Comparison of ENCODE assay signal across 10 cellular contexts in genomic region chr17:17151055-17151454, GRCh38. TPM values are rescaled to one million over a fixed set of nuclear protein-coding genes. Genes with fewer than 3 reads are reported as not detected.
DNase-seq lines count a peak whose midpoint lies in the region; ATAC-seq and TF ChIP-seq lines count a peak whose summit lies in the region.
"Had no signal": no experiment of that assay in that cellular context is flagged by ENCODE, and none has a peak within 500 bp of the region (broad histone marks: within the 10 kb centered on the region; RNA-seq: fewer than 3 reads in every experiment).

No MANE protein-coding gene starts in this region.

- ATAC-seq in body of pancreas, result no peak
- no peak for ATAC-seq in right lobe of liver

- H2AFZ ChIP-seq in GM23248, result no peak overlapping the region

- intact Hi-C loops in body of pancreas (cut with DNase I), result no loop called here
- intact Hi-C loops in right lobe of liver (cut with DNase I), result no loop called here

- H3K27ac ChIP-seq in GM23248, result peak overlapping the region; percentile 92
- H3K27ac ChIP-seq in body of pancreas, result no peak overlapping the region
- H3K27ac ChIP-seq in right lobe of liver, result peak overlapping the region in 1 of 3 donors; percentile 46

- H3K9ac ChIP-seq in GM23248, result peak overlapping the region; percentile 68

- H3K36me3 ChIP-seq in GM23248 (ENCODE audit: low read depth) (peaks cover 39% of the 10 kb centered on the region), body of pancreas (replicated peaks in 1 of 2; ENCODE audit: insufficient read depth in 1 of 2, low read depth in 2 of 2) (peaks cover 0 to 17% of the 10 kb centered on the region in 2 donors), right lobe of liver (peaks cover 0 to 42% (median 12%) of the 10 kb centered on the region in 4 donors)

- no peaks in the 10 kb centered on the region for H4K20me1 ChIP-seq in GM23248 (ENCODE audit: insufficient read depth)

- 48 to 52% methylated on average over 5 of the region's 5 CpGs for WGBS in GM23248 (ENCODE audit: low coverage in 1 of 2, low lambda C conversion rate in 2 of 2, missing lambda C conversion rate in 2 of 2), 2 experiments
- 88 to 95% methylated on average over 5 of the region's 5 CpGs for WGBS in body of pancreas, 2 donors
- 86% methylated on average over 2 of the region's 5 CpGs for WGBS in right lobe of liver (ENCODE audit: insufficient coverage, low coverage, low lambda C conversion rate, missing lambda C conversion rate)

- DNase-seq in ACHN, result peak; percentile 94
- DNase-seq in GM23248, result peak; percentile 93
- peak; percentile 86 for DNase-seq in amniotic epithelial cell (ENCODE audit: low read depth)
- peak; percentile 32 for DNase-seq in kidney glomerular epithelial cell (lab: John Stamatoyannopoulos, UW)
- no peak for DNase-seq in body of pancreas
- DNase-seq in HT-29 (ENCODE audit: low spot score), result no peak
- no peak for DNase-seq in NCI-H146 (lab: John Stamatoyannopoulos, UW)
- DNase-seq in right lobe of liver, result no peak
- DNase-seq: activated naive CD8-positive, alpha-beta T cell treated with anti-CD3 and anti-CD28 coated beads, Interleukin-2, amount 10 ng/mL, durations not matched to agents 7 days and 5 days had no signal

- H3K4me1 ChIP-seq in GM23248 (ENCODE audit: insufficient read depth), result peaks cover 49% of the 10 kb centered on the region
- H3K4me1 ChIP-seq in body of pancreas, result no peaks in the 10 kb centered on the region
- peaks cover 0 to 33% (median 15%) of the 10 kb centered on the region in 4 donors for H3K4me1 ChIP-seq in right lobe of liver

- peak overlapping the region; percentile 25 for H3K4me2 ChIP-seq in GM23248 (ENCODE audit: unreplicated experiment)

- H3K27me3 ChIP-seq in GM23248 (replicated peaks; ENCODE audit: insufficient read depth), result no peaks in the 10 kb centered on the region
- no peaks in the 10 kb centered on the region for H3K27me3 ChIP-seq in body of pancreas
- no peaks in the 10 kb centered on the region for H3K27me3 ChIP-seq in right lobe of liver

- in situ Hi-C loops in ACHN (cut with HindIII; ENCODE audit: low pct_ligation_motif_present, low pct_unique_long_range_greater_than_20kb, low sequenced_read_pairs) (no loop called here), GM23248 (cut with MboI) (loop anchor here (10.0 kb wide), 1 partner anchor 56 kb away; no protein-coding TSS in a partner anchor)

- TF ChIP-seq CTCF in body of pancreas (IDR thresholded peaks at IDR 0.05) (no peak), right lobe of liver (IDR thresholded peaks at IDR 0.05) (no peak)

- H3K79me2 ChIP-seq in GM23248 (ENCODE audit: insufficient read depth), result peaks cover 16% of the 10 kb centered on the region

- H3F3A ChIP-seq in GM23248 (ENCODE audit: insufficient read depth), result peaks cover 76% of the 10 kb centered on the region

- no peaks in the 10 kb centered on the region for H3K9me3 ChIP-seq in GM23248 (ENCODE audit: low read depth)
- no peaks in the 10 kb centered on the region for H3K9me3 ChIP-seq in body of pancreas
- no peaks in the 10 kb centered on the region for H3K9me3 ChIP-seq in right lobe of liver

- no peaks in the 10 kb centered on the region for H3K9me2 ChIP-seq in GM23248 (ENCODE audit: insufficient read depth)

- TF ChIP-seq POLR2A in body of pancreas (IDR thresholded peaks at IDR 0.05) (no peak), right lobe of liver (IDR thresholded peaks at IDR 0.05) (no peak)

- H3K4me3 ChIP-seq in GM23248, result no peak overlapping the region; the same call in 1 of the 2 replicates
- H3K4me3 ChIP-seq in body of pancreas, result no peak overlapping the region
- H3K4me3 ChIP-seq in right lobe of liver, result no peak overlapping the region
- H3K4me3 ChIP-seq: lung had no signal

RNA-seq across cellular contexts. Expression of gene PLD6, which starts 55.1 kb away (rescaled TPM):
- total RNA-seq in GM23248 (2014; rRNA removed; shearing (Covaris generic)), result 0.65 and 2.0 TPM in 2 replicates
- polyA plus RNA-seq in GM23248 (2016; fragmentation: Nextera tagmentation; extraction: Ambion mirVana), result 0.85 and 1.0 TPM in 2 replicates
- total RNA-seq in body of pancreas, result 1 to 10 TPM; 3.6 to 6.6 TPM
- total RNA-seq in HT-29 (2014; rRNA removed; shearing (Covaris generic)), result 3.5 and 3.9 TPM in 2 replicates
- total RNA-seq in right lobe of liver, result 1 to 10 TPM in 5 of 6 experiments, under 1 TPM in 1; 0.68 to 3.6 (median 2.8) TPM

Comparison
In these comparisons a context has a peak if more than half of its experiments do, and no peak if none do; other contexts are left out.
1. DNase-seq: peak in ACHN (single experiment), GM23248 (single experiment), amniotic epithelial cell (single experiment) and kidney glomerular epithelial cell (single experiment); none in body of pancreas (0 of 4), HT-29 (single experiment), NCI-H146 (single experiment) and right lobe of liver (0 of 3).